ENCODE assay signal across 21 cellular contexts in genomic region chr22:26566994-26567393, GRCh38. TPM values are rescaled to one million over a fixed set of nuclear protein-coding genes. Genes with fewer than 3 reads are reported as not detected.
DNase-seq lines count a peak whose midpoint lies in the region; ATAC-seq and TF ChIP-seq lines count a peak whose summit lies in the region.
"Had no signal": no experiment of that assay in that cellular context is flagged by ENCODE, and none has a peak within 500 bp of the region (broad histone marks: within the 10 kb centered on the region; RNA-seq: fewer than 3 reads in every experiment).

No MANE protein-coding gene starts in this region.

- H3K4me1 Mint-ChIP-seq in CD4-positive, CD25-positive, alpha-beta regulatory T cell: peaks cover 5 to 56% (median 42%) of the 10 kb centered on the region in 4 donors
- H3K4me1 Mint-ChIP-seq in WTC11: peaks cover 87% of the 10 kb centered on the region
- H3K4me1 Mint-ChIP-seq in naive thymus-derived CD8-positive, alpha-beta T cell: peaks cover 47 to 95% (median 86%) of the 10 kb centered on the region in 4 donors
- peaks cover 55% of the 10 kb centered on the region for H3K4me1 Mint-ChIP-seq in activated T-cell treated with anti-CD3 and anti-CD28 coated beads, Interleukin-2, amount 50 U/mL, for 24 hours (ENCODE audit: low read depth)

- H3K36me3 ChIP-seq in CD4-positive, CD25-positive, alpha-beta regulatory T cell (ENCODE audit: control insufficient read depth, insufficient read depth, low read length): peaks cover 12% of the 10 kb centered on the region
- H3K36me3 ChIP-seq: cardiac muscle cell, right atrium auricular region, SJSA1 had no signal

- no peak for TF ChIP-seq CTCF in WTC11 (IDR thresholded peaks at IDR 0.05)

- H3K27me3 Mint-ChIP-seq in CD4-positive, CD25-positive, alpha-beta regulatory T cell: no peaks in the 10 kb centered on the region
- no peaks in the 10 kb centered on the region for H3K27me3 Mint-ChIP-seq in WTC11 (ENCODE audit: low read depth)
- H3K27me3 Mint-ChIP-seq in naive thymus-derived CD8-positive, alpha-beta T cell: no peaks in the 10 kb centered on the region
- H3K27me3 Mint-ChIP-seq in activated T-cell treated with anti-CD3 and anti-CD28 coated beads, Interleukin-2, amount 50 U/mL, for 24 hours: no peaks in the 10 kb centered on the region
- H3K27me3 Mint-ChIP-seq: IgD-negative memory B cell; stimulated activated naive CD8-positive, alpha-beta T cell treated with anti-CD3 and anti-CD28 coated beads, Interleukin-15, Interleukin-2, amounts not matched to agents 100 ng/mL and 50 ng/mL, for 24 hours had no signal

- DNase-seq in CD4-positive, CD25-positive, alpha-beta regulatory T cell: no peak
- DNase-seq in WTC11 (ENCODE audit: low spot score): no peak
- no peak for DNase-seq in naive thymus-derived CD8-positive, alpha-beta T cell
- DNase-seq in activated T-cell treated with anti-CD3 and anti-CD28 coated beads, Interleukin-2, amount 50 U/mL, for 24 hours: no peak
- DNase-seq: activated CD4-positive, CD25-positive, alpha-beta regulatory T cell; C1 segment of cervical spinal cord; effector CD4-positive, alpha-beta T cell; MV-4-11; NCI-H2029 treated with DMSO at 0.1 percent for 48 hours; upper lobe of right lung had no signal

- no peak overlapping the region for H3K4me3 Mint-ChIP-seq in CD4-positive, CD25-positive, alpha-beta regulatory T cell
- 0 out of 2 replicates have a peak overlapping the region, but pooled peaks have one; percentile 40 for H3K4me3 Mint-ChIP-seq in WTC11
- peak overlapping the region in 6 of 10 donors; percentile 3 to 72 (median 16) for H3K4me3 Mint-ChIP-seq in naive thymus-derived CD8-positive, alpha-beta T cell
- H3K4me3 Mint-ChIP-seq in activated T-cell treated with anti-CD3 and anti-CD28 coated beads, Interleukin-2, amount 50 U/mL, for 24 hours: no peak overlapping the region
- H3K4me3 Mint-ChIP-seq: IgD-negative memory B cell; stimulated activated naive CD8-positive, alpha-beta T cell treated with anti-CD3 and anti-CD28 coated beads, Interleukin-15, Interleukin-2, amounts not matched to agents 100 ng/mL and 50 ng/mL, for 24 hours had no signal

- no peaks in the 10 kb centered on the region for H3K9me3 ChIP-seq in CD4-positive, CD25-positive, alpha-beta regulatory T cell (ENCODE audit: control insufficient read depth in 2 of 2, low read length in 2 of 2)
- H3K9me3 ChIP-seq: right atrium auricular region, SJSA1, upper lobe of right lung had no signal

- POLR2A ChIA-PET in WTC11 (lab: Charles Lee): no interaction called here
- POLR2A ChIA-PET in naive thymus-derived CD8-positive, alpha-beta T cell (lab: Charles Lee): no interaction called here

- no peak overlapping the region for H3K4me3 ChIP-seq in CD4-positive, CD25-positive, alpha-beta regulatory T cell (ENCODE audit: low read depth, low read length)
- H3K4me3 ChIP-seq: cardiac muscle cell, right atrium auricular region, SJSA1, upper lobe of right lung had no signal

- ATAC-seq in CD4-positive, CD25-positive, alpha-beta regulatory T cell (ENCODE audit: low read depth in 2 of 2): no peak
- ATAC-seq in WTC11 (peak; percentile 6; the same call in 1 of the 2 replicates), HG02885 (IDR thresholded peaks at IDR 0.05; ENCODE audit: poor library complexity, unreplicated experiment) (no peak), GM18498 (IDR thresholded peaks at IDR 0.05; ENCODE audit: unreplicated experiment) (no peak)
- no peak for ATAC-seq in naive thymus-derived CD8-positive, alpha-beta T cell
- ATAC-seq: upper lobe of right lung had no signal

- CTCF ChIA-PET in WTC11 (lab: Charles Lee): interaction anchor here (3.4 kb wide), 1 partner anchor 18 kb away, joined by 12 read pairs; no protein-coding TSS in a partner anchor

- H3K27ac Mint-ChIP-seq in CD4-positive, CD25-positive, alpha-beta regulatory T cell: peak overlapping the region in 2 of 3 donors; percentile 65 to 88
- peak overlapping the region; percentile 98 for H3K27ac Mint-ChIP-seq in WTC11
- H3K27ac Mint-ChIP-seq in naive thymus-derived CD8-positive, alpha-beta T cell: peak overlapping the region in 8 of 10 donors; percentile 18 to 89 (median 51)
- H3K27ac Mint-ChIP-seq in activated T-cell treated with anti-CD3 and anti-CD28 coated beads, Interleukin-2, amount 50 U/mL, for 24 hours: no peak overlapping the region
- H3K27ac Mint-ChIP-seq: IgD-negative memory B cell; stimulated activated naive CD8-positive, alpha-beta T cell treated with anti-CD3 and anti-CD28 coated beads, Interleukin-15, Interleukin-2, amounts not matched to agents 100 ng/mL and 50 ng/mL, for 24 hours had no signal

- H3K4me1 ChIP-seq in CD4-positive, CD25-positive, alpha-beta regulatory T cell (ENCODE audit: control insufficient read depth, insufficient read depth, low read length, poor library complexity, severe bottlenecking): no peaks in the 10 kb centered on the region

- H3K27ac ChIP-seq in CD4-positive, CD25-positive, alpha-beta regulatory T cell (ENCODE audit: insufficient read depth, low read length, poor library complexity, severe bottlenecking): no peak overlapping the region
- H3K27ac ChIP-seq: cardiac muscle cell, right atrium auricular region, SJSA1, upper lobe of right lung had no signal

- H3K27me3 ChIP-seq in CD4-positive, CD25-positive, alpha-beta regulatory T cell (ENCODE audit: control insufficient read depth, insufficient read depth, low read length): no peaks in the 10 kb centered on the region
- H3K27me3 ChIP-seq: cardiac muscle cell, right atrium auricular region, SJSA1, upper lobe of right lung had no signal

- no peaks in the 10 kb centered on the region for H3K9me3 Mint-ChIP-seq in CD4-positive, CD25-positive, alpha-beta regulatory T cell
- H3K9me3 Mint-ChIP-seq in WTC11: no peaks in the 10 kb centered on the region
- no peaks in the 10 kb centered on the region for H3K9me3 Mint-ChIP-seq in naive thymus-derived CD8-positive, alpha-beta T cell
- H3K9me3 Mint-ChIP-seq in activated T-cell treated with anti-CD3 and anti-CD28 coated beads, Interleukin-2, amount 50 U/mL, for 24 hours: no peaks in the 10 kb centered on the region
- H3K9me3 Mint-ChIP-seq: IgD-negative memory B cell; stimulated activated naive CD8-positive, alpha-beta T cell treated with anti-CD3 and anti-CD28 coated beads, Interleukin-15, Interleukin-2, amounts not matched to agents 100 ng/mL and 50 ng/mL, for 24 hours had no signal

- peaks cover 19% of the 10 kb centered on the region for H3K36me3 Mint-ChIP-seq in CD4-positive, CD25-positive, alpha-beta regulatory T cell
- peaks cover 6% of the 10 kb centered on the region for H3K36me3 Mint-ChIP-seq in WTC11
- H3K36me3 Mint-ChIP-seq in naive thymus-derived CD8-positive, alpha-beta T cell: peaks cover 0 to 24% (median 0%) of the 10 kb centered on the region in 3 donors
- peaks cover 26% of the 10 kb centered on the region for H3K36me3 Mint-ChIP-seq in activated T-cell treated with anti-CD3 and anti-CD28 coated beads, Interleukin-2, amount 50 U/mL, for 24 hours (ENCODE audit: low read depth)

TF ChIP-seq in WTC11, 78 proteins besides CTCF, POLR2A, EP300 and RAD21 (continues in another document):
- TF ChIP-seq ZNF416 (CRISPR knock-in tag; IDR thresholded peaks at IDR 0.05) (no peak), HMGA2 (CRISPR knock-in tag; IDR thresholded peaks at IDR 0.05) (no peak), SOX15 (CRISPR knock-in tag; IDR thresholded peaks at IDR 0.05) (no peak), ZNF121 (CRISPR knock-in tag; IDR thresholded peaks at IDR 0.05) (no peak), GRHL2 (CRISPR knock-in tag; IDR thresholded peaks at IDR 0.05; ENCODE audit: insufficient replicate concordance, severe bottlenecking) (no peak), NFATC4 (CRISPR knock-in tag; IDR thresholded peaks at IDR 0.05) (no peak), NR1H2 (CRISPR knock-in tag; IDR thresholded peaks at IDR 0.05) (no peak), STAT6 (CRISPR knock-in tag; conservative IDR thresholded peaks at IDR 0.05; ENCODE audit: low read depth) (no peak)

RNA-seq across cellular contexts. Expression of gene TPST2, which starts 22.9 kb away (rescaled TPM):
- total RNA-seq in CD4-positive, CD25-positive, alpha-beta regulatory T cell: 36.0 TPM
- 10 to 100 TPM; 48.1 to 64.6 (median 59.3) TPM for polyA plus RNA-seq in CD4-positive, CD25-positive, alpha-beta regulatory T cell
- 57.6 to 84.2 TPM (median 75.0 TPM) in 3 replicates for total RNA-seq in WTC11 (2021)
- total RNA-seq in naive thymus-derived CD8-positive, alpha-beta T cell: 10 to 100 TPM; 40.8 to 43.2 TPM
- 100 to 1,000 TPM in 2 of 3 donors, 10 to 100 TPM in 1; 87.9 to 134 (median 126) TPM for polyA plus RNA-seq in naive thymus-derived CD8-positive, alpha-beta T cell

RNA-seq across cellular contexts. Expression of gene CRYBB1, which starts 50.8 kb away (rescaled TPM):
- total RNA-seq in CD4-positive, CD25-positive, alpha-beta regulatory T cell: not detected
- not detected for polyA plus RNA-seq in CD4-positive, CD25-positive, alpha-beta regulatory T cell
- total RNA-seq in WTC11 (2021): 4.0 to 5.1 TPM (median 4.6 TPM) in 3 replicates
- total RNA-seq in naive thymus-derived CD8-positive, alpha-beta T cell: not detected
- polyA plus RNA-seq in naive thymus-derived CD8-positive, alpha-beta T cell: not detected
- total RNA-seq: activated CD8-positive, alpha-beta memory T cell treated with anti-CD3 and anti-CD28 coated beads for 36 hours; cardiac muscle cell; NCI-H460; SJSA1; T-helper 2 cell treated with Interferon-gamma antibody and Interleukin-4, amounts not matched to agents 100 ng/mL and 5 ng/mL, for 36 hours had no signal
- polyA plus RNA-seq: cardiac muscle cell had no signal

RNA-seq across cellular contexts. Expression of gene TFIP11, which starts 54.7 kb away (rescaled TPM):
- total RNA-seq in CD4-positive, CD25-positive, alpha-beta regulatory T cell: 109 TPM
- polyA plus RNA-seq in CD4-positive, CD25-positive, alpha-beta regulatory T cell: 10 to 100 TPM; 31.9 to 43.7 (median 39.2) TPM
- 24.6 to 26.9 TPM (median 25.7 TPM) in 3 replicates for total RNA-seq in WTC11 (2021)
- 10 to 100 TPM; 56.2 to 67.8 TPM for total RNA-seq in naive thymus-derived CD8-positive, alpha-beta T cell
- polyA plus RNA-seq in naive thymus-derived CD8-positive, alpha-beta T cell: 10 to 100 TPM; 15.3 to 33.9 (median 22.3) TPM

RNA-seq across cellular contexts. Expression of gene CRYBA4, which starts 54.8 kb away (rescaled TPM):
- not detected for total RNA-seq in CD4-positive, CD25-positive, alpha-beta regulatory T cell
- polyA plus RNA-seq in CD4-positive, CD25-positive, alpha-beta regulatory T cell: under 1 TPM in 1 of 4 donors, not detected in 3; 0.59 TPM
- 0.53 to 1.1 TPM (median 0.81 TPM) in 3 replicates for total RNA-seq in WTC11 (2021)
- not detected for total RNA-seq in naive thymus-derived CD8-positive, alpha-beta T cell
- under 1 TPM in 1 of 3 donors, not detected in 2; 0.43 TPM for polyA plus RNA-seq in naive thymus-derived CD8-positive, alpha-beta T cell
- total RNA-seq: activated CD8-positive, alpha-beta memory T cell treated with anti-CD3 and anti-CD28 coated beads for 36 hours; cardiac muscle cell; NCI-H460; right atrium auricular region; SJSA1; T-helper 2 cell treated with Interferon-gamma antibody and Interleukin-4, amounts not matched to agents 100 ng/mL and 5 ng/mL, for 36 hours; upper lobe of right lung had no signal
- polyA plus RNA-seq: adipose tissue, IgD-negative memory B cell had no signal

Comparison
In these comparisons a context has a peak if more than half of its experiments do, and no peak if none do; other contexts are left out.
1. H3K4me3 Mint-ChIP-seq: peak in WTC11 (single experiment) and naive thymus-derived CD8-positive, alpha-beta T cell (6 of 10); none in CD4-positive, CD25-positive, alpha-beta regulatory T cell (0 of 4) and activated T-cell treated with anti-CD3 and anti-CD28 coated beads, Interleukin-2, amount 50 U/mL, for 24 hours (single experiment).